25 cellular contexts compared by ENCODE assay signal in the genomic region with DNA sequence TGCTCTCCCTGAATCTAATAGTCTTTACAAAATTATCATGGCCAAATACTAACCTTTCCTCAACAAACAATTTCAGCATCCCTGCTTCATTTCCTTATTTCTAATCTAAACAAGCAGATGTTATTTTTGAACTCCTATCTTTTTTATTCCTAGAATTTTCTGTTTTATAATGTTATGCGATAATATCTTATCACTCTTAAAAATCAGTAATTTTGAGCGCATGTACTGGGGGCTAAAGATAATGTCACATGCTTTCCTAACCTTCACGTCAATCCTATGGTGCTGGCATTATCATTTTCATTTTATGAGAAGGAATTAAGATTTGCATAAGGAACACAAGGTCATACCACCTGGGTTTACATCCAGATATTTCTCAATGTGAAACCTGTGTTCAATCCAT.
"Had no signal": no experiment of that assay in that cellular context is flagged by ENCODE, and none has a peak within 500 bp of the region (broad histone marks: within the 10 kb centered on the region; RNA-seq: fewer than 3 reads in every experiment).

No MANE protein-coding gene starts in this region.

- H3K27me3 ChIP-seq: colonic mucosa, dorsolateral prefrontal cortex, esophagus muscularis mucosa, esophagus squamous epithelium, foreskin keratinocyte, gastrocnemius medialis, gastroesophageal sphincter, heart right ventricle, hepatocyte had no signal

- H2AFZ ChIP-seq: hepatocyte had no signal

- H3K79me2 ChIP-seq: hepatocyte had no signal

- H3K4me3 ChIP-seq: colonic mucosa, coronary artery, dorsolateral prefrontal cortex, esophagus muscularis mucosa, esophagus squamous epithelium, gastrocnemius medialis, gastroesophageal sphincter, heart left ventricle, heart right ventricle, hepatocyte had no signal

- H3K4me1 ChIP-seq: colonic mucosa, esophagus muscularis mucosa, esophagus squamous epithelium, foreskin keratinocyte, gastrocnemius medialis, gastroesophageal sphincter, heart left ventricle, heart right ventricle had no signal

- H3K36me3 ChIP-seq: colonic mucosa, esophagus muscularis mucosa, esophagus squamous epithelium, gastrocnemius medialis, gastroesophageal sphincter, heart left ventricle, heart right ventricle had no signal

- H3K4me2 ChIP-seq: hepatocyte had no signal

- ATAC-seq: effector memory CD8-positive, alpha-beta T cell; esophagus mucosa; foreskin keratinocyte; gastrocnemius medialis; gastroesophageal sphincter; heart left ventricle; heart right ventricle had no signal

- DNase-seq: colonic mucosa; cortex of kidney; dermis blood vessel endothelial cell; dorsolateral prefrontal cortex; effector CD4-positive, alpha-beta T cell; effector CD8-positive, alpha-beta T cell; effector memory CD4-positive, alpha-beta T cell; effector memory CD8-positive, alpha-beta T cell; endodermal cell; erythroblast; esophagus squamous epithelium; foreskin fibroblast; foreskin keratinocyte; foreskin melanocyte; gastrocnemius medialis; glutamatergic neuron; head of caudate nucleus; heart left ventricle; heart right ventricle had no signal

- H3K9me3 ChIP-seq: colonic mucosa, esophagus squamous epithelium, gastrocnemius medialis had no signal

- H3K27ac ChIP-seq: colonic mucosa, coronary artery, dorsolateral prefrontal cortex, epithelial cell of prostate, esophagus muscularis mucosa, esophagus squamous epithelium, foreskin keratinocyte, gastrocnemius medialis, gastroesophageal sphincter, heart left ventricle, heart right ventricle, hepatocyte had no signal
